8 cellular contexts compared by ENCODE assay signal in genomic region chr7:74253975-74254857, GRCh38. TPM values are rescaled to one million over a fixed set of nuclear protein-coding genes. Genes with fewer than 3 reads are reported as not detected.
A peak's percentile ranks its signal among the peaks of the same experiment; 100 is the strongest.
DNase-seq lines count a peak whose midpoint lies in the region; ATAC-seq and TF ChIP-seq lines count a peak whose summit lies in the region.

RFC2 (minus strand) TSS chr7:74254399; CDS start chr7:74254383, 16 bp downstream.

- no peaks in the 10 kb centered on the region for H3K27me3 Mint-ChIP-seq in activated naive CD4-positive, alpha-beta T cell treated with anti-CD3 and anti-CD28 coated beads, Interleukin-2, amount 50 U/mL, for 24 hours

- H3K27me3 ChIP-seq in GM06990 (replicated peaks; ENCODE audit: control insufficient read depth, insufficient read depth, low read length) (no peaks in the 10 kb centered on the region), SK-N-SH (ENCODE audit: insufficient read depth) (no peaks in the 10 kb centered on the region), testis (no peaks in the 10 kb centered on the region)

- H3K4me1 ChIP-seq in SK-N-SH (ENCODE audit: control insufficient read depth in 1 of 2, insufficient read depth in 2 of 2, low read depth in 1 of 2, low read length in 1 of 2): peaks cover 5 to 6% of the 10 kb centered on the region in 2 experiments; a peak in 1 of 4 replicates
- peaks cover 7% of the 10 kb centered on the region for H3K4me1 ChIP-seq in testis

- peak within 1 kb of the TSS; percentile 95 for H3K27ac Mint-ChIP-seq in activated naive CD4-positive, alpha-beta T cell treated with anti-CD3 and anti-CD28 coated beads, Interleukin-2, amount 50 U/mL, for 24 hours

- TF ChIP-seq CTCF in GM06990 (IDR thresholded peaks at IDR 0.05; ENCODE audit: insufficient read depth, low read length, poor library complexity, severe bottlenecking): no peak
- TF ChIP-seq CTCF in HFF-Myc (IDR thresholded peaks at IDR 0.05; ENCODE audit: low read depth, low read length, missing control alignments): peak; percentile 3
- TF ChIP-seq CTCF in NB4 (IDR thresholded peaks at IDR 0.05; ENCODE audit: low read depth, low read length): no peak
- TF ChIP-seq CTCF in SK-N-SH (IDR thresholded peaks at IDR 0.05): no peak
- peak in 1 of 3 donors; percentile 8 for TF ChIP-seq CTCF in omental fat pad (IDR thresholded peaks at IDR 0.05)
- peak; percentile 14 to 75 (median 69) for TF ChIP-seq CTCF in testis (IDR thresholded peaks at IDR 0.05)

- intact Hi-C loops in testis (cut with DNase I; ENCODE audit: low total_unique reads): no loop called here

- peaks cover 8% of the 10 kb centered on the region for H3K36me3 Mint-ChIP-seq in activated naive CD4-positive, alpha-beta T cell treated with anti-CD3 and anti-CD28 coated beads, Interleukin-2, amount 50 U/mL, for 24 hours

- H3K27ac ChIP-seq in SK-N-SH (ENCODE audit: low read depth in 2 of 2, low read length in 1 of 2): peak within 1 kb of the TSS; percentile 92 to 96
- peak within 1 kb of the TSS; percentile 94 to 97 for H3K27ac ChIP-seq in testis

- H3F3A ChIP-seq in SK-N-SH (replicated peaks; ENCODE audit: insufficient read depth): peaks cover 18% of the 10 kb centered on the region

- peak within 1 kb of the TSS; percentile 92 for H3K4me2 ChIP-seq in SK-N-SH

- WGBS in SK-N-SH (ENCODE audit: low lambda C conversion rate): under 1% methylated on average over 79 of the region's 83 CpGs
- WGBS in testis, 2 donors: 1% methylated on average over 39 to 73 of the region's 83 CpGs

- no peaks in the 10 kb centered on the region for H4K20me1 ChIP-seq in SK-N-SH (ENCODE audit: insufficient read depth)

- peak within 1 kb of the TSS; percentile 96 for H3K4me3 Mint-ChIP-seq in activated naive CD4-positive, alpha-beta T cell treated with anti-CD3 and anti-CD28 coated beads, Interleukin-2, amount 50 U/mL, for 24 hours

- peak; percentile 99 for DNase-seq in GM06990 (ENCODE audit: extremely low read depth, insufficient read length)
- peak; percentile 85 for DNase-seq in HFF-Myc (ENCODE audit: extremely low read depth, low read depth)
- DNase-seq in NB4 (ENCODE audit: low read depth): peak; percentile 100
- DNase-seq in SK-N-SH: peak; percentile 100
- DNase-seq in glomerular endothelial cell (ENCODE audit: extremely low read depth, low read depth, low spot score): peak; percentile 61
- peak; percentile 88 for DNase-seq in omental fat pad (ENCODE audit: low spot score)
- DNase-seq in testis: peak; percentile 97

- H3K4me1 Mint-ChIP-seq in activated naive CD4-positive, alpha-beta T cell treated with anti-CD3 and anti-CD28 coated beads, Interleukin-2, amount 50 U/mL, for 24 hours: peaks cover 27% of the 10 kb centered on the region

- no peak for TF ChIP-seq EP300 in SK-N-SH (IDR thresholded peaks at IDR 0.05; ENCODE audit: borderline replicate concordance in 1 of 2, low read depth in 1 of 2, low read length in 1 of 2)

- H3K36me3 ChIP-seq in GM06990 (ENCODE audit: control insufficient read depth, insufficient read depth, low read length): peaks cover 10% of the 10 kb centered on the region
- H3K36me3 ChIP-seq in SK-N-SH (replicated peaks in 1 of 2; ENCODE audit: control insufficient read depth in 1 of 2, insufficient read depth in 2 of 2, low read length in 1 of 2): peaks cover 0 to 23% of the 10 kb centered on the region in 2 experiments
- H3K36me3 ChIP-seq in testis (ENCODE audit: low read depth, missing control alignments): no peaks in the 10 kb centered on the region

- peak within 1 kb of the TSS; percentile 91 for H3K9ac ChIP-seq in SK-N-SH

- H2AFZ ChIP-seq in SK-N-SH (ENCODE audit: low read depth): peak within 1 kb of the TSS; percentile 94

- POLR2A ChIA-PET in SK-N-SH (lab: Yijun Ruan, JAX): interaction anchor here (0.6 to 1.6 kb wide), 7 partner anchors 14 to 366 kb away, joined by 3 to 7 read pairs (median 5); partner anchors contain the start of genes CLIP2 and EIF4H

- CTCF ChIA-PET in SK-N-SH (lab: Yijun Ruan, JAX): interaction anchor here (0.6 to 2.3 kb wide), 4 partner anchors 48 to 389 kb away, joined by 3 to 14 read pairs (median 4); no protein-coding TSS in a partner anchor

- no peaks in the 10 kb centered on the region for H3K9me2 ChIP-seq in SK-N-SH

- no peaks in the 10 kb centered on the region for H3K9me3 Mint-ChIP-seq in activated naive CD4-positive, alpha-beta T cell treated with anti-CD3 and anti-CD28 coated beads, Interleukin-2, amount 50 U/mL, for 24 hours

- H3K4me3 ChIP-seq in GM06990 (replicated peaks; ENCODE audit: low read depth, low read length) (peak within 1 kb of the TSS; percentile 92), HFF-Myc (replicated peaks; ENCODE audit: low read depth, low read length) (peak within 1 kb of the TSS; percentile 93), NB4 (ENCODE audit: low read depth, low read length) (peak within 1 kb of the TSS; percentile 94), SK-N-SH (ENCODE audit: low read depth in 2 of 2, low read length in 1 of 2) (peak within 1 kb of the TSS; percentile 65 to 82), testis (peak within 1 kb of the TSS; percentile 93 to 97)

- peak; percentile 90 for TF ChIP-seq POLR2A in NB4 (IDR thresholded peaks at IDR 0.05; ENCODE audit: extremely low read depth, insufficient read length)
- peak; percentile 21 for TF ChIP-seq POLR2A in testis (IDR thresholded peaks at IDR 0.05)

- peaks cover 36% of the 10 kb centered on the region for H3K79me2 ChIP-seq in SK-N-SH (ENCODE audit: insufficient read depth)

- peak; percentile 5; the same call in 1 of the 2 replicates for TF ChIP-seq RAD21 in SK-N-SH (IDR thresholded peaks at IDR 0.05; ENCODE audit: low read length)

- H3K9me3 ChIP-seq in SK-N-SH (no peaks in the 10 kb centered on the region), testis (no peaks in the 10 kb centered on the region)

- peak; percentile 98 for ATAC-seq in omental fat pad (ENCODE audit: low FRiP score)

TF ChIP-seq in SK-N-SH, 30 proteins besides CTCF, POLR2A, EP300 and RAD21 (continues in another document):
- peak; percentile 95 for TF ChIP-seq POLR2AphosphoS5 (IDR thresholded peaks at IDR 0.05; ENCODE audit: low read depth, low read length)
- no peak for TF ChIP-seq IRF3 (IDR thresholded peaks at IDR 0.05; ENCODE audit: low read depth, low read length)
- no peak for TF ChIP-seq EZH2phosphoT487 (IDR thresholded peaks at IDR 0.05; ENCODE audit: borderline replicate concordance, low read depth)
- no peak for TF ChIP-seq RCOR1 (IDR thresholded peaks at IDR 0.05; ENCODE audit: low read length)
- no peak for TF ChIP-seq TEAD4 (IDR thresholded peaks at IDR 0.05; ENCODE audit: borderline replicate concordance, insufficient read depth)
- no peak for TF ChIP-seq SMC3 (IDR thresholded peaks at IDR 0.05; ENCODE audit: low read depth, low read length)
- peak; percentile 76 for TF ChIP-seq NFIC (IDR thresholded peaks at IDR 0.05; ENCODE audit: borderline replicate concordance)
- TF ChIP-seq ZBTB33 (IDR thresholded peaks at IDR 0.05; ENCODE audit: borderline replicate concordance, low read depth): no peak
- TF ChIP-seq TAF1 (IDR thresholded peaks at IDR 0.05; ENCODE audit: borderline replicate concordance, low read depth, low read length): peak; percentile 87
- no peak for TF ChIP-seq FOSL2 (IDR thresholded peaks at IDR 0.05; ENCODE audit: borderline replicate concordance, low read depth)
- TF ChIP-seq USF1 (IDR thresholded peaks at IDR 0.05; ENCODE audit: borderline replicate concordance, low read depth): no peak
- no peak for TF ChIP-seq NRF1 (IDR thresholded peaks at IDR 0.05; ENCODE audit: low read depth, low read length)
- no peak for TF ChIP-seq FOXM1 (IDR thresholded peaks at IDR 0.05; ENCODE audit: low read depth)
- TF ChIP-seq MXI1 (IDR thresholded peaks at IDR 0.05; ENCODE audit: low read depth, low read length): peak; percentile 97
- TF ChIP-seq MAX (IDR thresholded peaks at IDR 0.05; ENCODE audit: low read depth): peak; percentile 96

RNA-seq across cellular contexts. Expression of gene RFC2, which starts in this region (rescaled TPM):
- polyA plus RNA-seq in SK-N-SH (2012; rRNA removed): 31.2 and 36.1 TPM in 2 replicates
- polyA plus RNA-seq in SK-N-SH (2012; cell fraction: cytosol; rRNA removed): 28.8 and 34.3 TPM in 2 replicates
- polyA plus RNA-seq in SK-N-SH (2012; cell fraction: nucleus; rRNA removed): 14.6 and 17.1 TPM in 2 replicates
- total RNA-seq in glomerular endothelial cell: 17.6 and 21.1 TPM in 2 replicates
- total RNA-seq in omental fat pad: 10 to 100 TPM; 10.9 to 14.8 (median 12.3) TPM
- 10 to 100 TPM; 10.8 to 15.2 TPM for total RNA-seq in testis
- 29.2 TPM for polyA plus RNA-seq in testis (ENCODE audit: insufficient read depth, low read depth, low replicate concordance)

Comparison
In these comparisons a context has a peak if more than half of its experiments do, and no peak if none do; other contexts are left out.
1. Peak in every context shown above with its lines: DNase-seq, ATAC-seq, H3K4me3 ChIP-seq and H3K27ac ChIP-seq.
2. CTCF ChIP-seq: peak in HFF-Myc (single experiment) and testis (3 of 3); none in GM06990 (single experiment), NB4 (single experiment) and SK-N-SH (single experiment).